ENCODE assay signal across 8 cellular contexts in genomic region chr3:55775366-55775765, GRCh38.
"Had no signal": no experiment of that assay in that cellular context is flagged by ENCODE, and none has a peak within 500 bp of the region (broad histone marks: within the 10 kb centered on the region; RNA-seq: fewer than 3 reads in every experiment).

No MANE protein-coding gene starts in this region.

- ATAC-seq: HCT116, K562 had no signal

- H3K9me3 ChIP-seq: HAP-1 had no signal

- H3K36me3 ChIP-seq: HAP-1 had no signal

- H3K4me3 ChIP-seq: GM23248, HAP-1, K562 had no signal

- H3K27ac ChIP-seq: GM23248 had no signal

- DNase-seq: GM23248, GOT3, H7, IMR-90, KG1 had no signal
